1 cellular context compared by ENCODE assay signal in genomic region chr17:75975757-75976174, GRCh38.
A peak's percentile ranks its signal among the peaks of the same experiment; 100 is the strongest.
TF ChIP-seq lines count a peak whose summit lies in the region.

No MANE protein-coding gene starts in this region.

TF ChIP-seq in HepG2, 621 proteins besides CTCF, POLR2A, EP300 and RAD21 (continues in another document):
- TF ChIP-seq DNMT3B (CRISPR knock-in tag; conservative IDR thresholded peaks at IDR 0.05) (peak; percentile 84; the same call in 1 of the 2 replicates), KAT7 (CRISPR knock-in tag; IDR thresholded peaks at IDR 0.05; ENCODE audit: borderline replicate concordance) (peak; percentile 81; the same call in 1 of the 2 replicates), SSRP1 (CRISPR knock-in tag; IDR thresholded peaks at IDR 0.05) (peak; percentile 91), KLF11 (CRISPR knock-in tag; IDR thresholded peaks at IDR 0.05) (0 out of 2 replicates have a peak, but pooled peaks have one; percentile 18), ZNF281 (CRISPR knock-in tag; IDR thresholded peaks at IDR 0.05; ENCODE audit: borderline replicate concordance) (0 out of 2 replicates have a peak, but pooled peaks have one; percentile 12), KLF16 (CRISPR knock-in tag; IDR thresholded peaks at IDR 0.05) (peak in 1 of 2 experiments; percentile 51; a peak in 1 of 4 replicates), ARID5B (CRISPR knock-in tag; IDR thresholded peaks at IDR 0.05) (peak; percentile 60; the same call in 1 of the 2 replicates), TFE3 (CRISPR knock-in tag; IDR thresholded peaks at IDR 0.05) (no peak), ZNF652 (CRISPR knock-in tag; IDR thresholded peaks at IDR 0.05; ENCODE audit: borderline replicate concordance, low read depth) (peak; percentile 22; the same call in 1 of the 2 replicates), SIN3A (IDR thresholded peaks at IDR 0.05; ENCODE audit: borderline replicate concordance, low read depth, low read length) (0 out of 2 replicates have a peak, but pooled peaks have one; percentile 3), TBL1XR1 (IDR thresholded peaks at IDR 0.05; ENCODE audit: borderline replicate concordance, low read length, partially characterized antibody) (peak; percentile 80), HDAC6 (IDR thresholded peaks at IDR 0.05; ENCODE audit: low read depth, low read length) (0 out of 2 replicates have a peak, but pooled peaks have one; percentile 57), E2F1 (CRISPR knock-in tag; IDR thresholded peaks at IDR 0.05) (no peak), BHLHE40 (IDR thresholded peaks at IDR 0.05; ENCODE audit: low read length) (no peak), SNAI1 (CRISPR knock-in tag; IDR thresholded peaks at IDR 0.05; ENCODE audit: borderline replicate concordance) (0 out of 2 replicates have a peak, but pooled peaks have one; percentile 13), KAT2B (IDR thresholded peaks at IDR 0.05; ENCODE audit: borderline replicate concordance, low read depth, low read length) (peak; percentile 82), MLLT10 (CRISPR knock-in tag; IDR thresholded peaks at IDR 0.05) (no peak), ZNF800 (CRISPR knock-in tag; IDR thresholded peaks at IDR 0.05) (no peak), ZBTB3 (CRISPR knock-in tag; IDR thresholded peaks at IDR 0.05; ENCODE audit: borderline replicate concordance, low read depth) (0 out of 2 replicates have a peak, but pooled peaks have one; percentile 23), ZBTB25 (CRISPR knock-in tag; IDR thresholded peaks at IDR 0.05) (no peak), ZNF772 (CRISPR knock-in tag; IDR thresholded peaks at IDR 0.05) (peak; percentile 40; the same call in 1 of the 2 replicates), FOXM1 (CRISPR knock-in tag; IDR thresholded peaks at IDR 0.05) (no peak), ESRRA (CRISPR knock-in tag; IDR thresholded peaks at IDR 0.05; ENCODE audit: low read depth) (0 out of 2 replicates have a peak, but pooled peaks have one; percentile 12), ZBTB33 (CRISPR knock-in tag; IDR thresholded peaks at IDR 0.05) (no peak), SRSF9 (IDR thresholded peaks at IDR 0.05; ENCODE audit: borderline replicate concordance, insufficient read depth, low read depth, low read length, poor library complexity, severe bottlenecking) (peak; percentile 63), THAP11 (CRISPR knock-in tag; IDR thresholded peaks at IDR 0.05) (no peak), ZNF337 (CRISPR knock-in tag; IDR thresholded peaks at IDR 0.05; ENCODE audit: borderline replicate concordance, low read depth) (no peak), ZNF512 (CRISPR knock-in tag; IDR thresholded peaks at IDR 0.05) (peak; percentile 95), KDM4B (CRISPR knock-in tag; IDR thresholded peaks at IDR 0.05) (no peak), TCF12 (IDR thresholded peaks at IDR 0.05) (no peak), TCF12 (CRISPR knock-in tag; IDR thresholded peaks at IDR 0.05) (no peak), PRDM4 (CRISPR knock-in tag; IDR thresholded peaks at IDR 0.05; ENCODE audit: borderline replicate concordance) (no peak), ONECUT2 (CRISPR knock-in tag; IDR thresholded peaks at IDR 0.05) (peak; percentile 86), MAZ (IDR thresholded peaks at IDR 0.05; ENCODE audit: borderline replicate concordance, low read depth, low read length) (no peak), MAZ (CRISPR knock-in tag; IDR thresholded peaks at IDR 0.05; ENCODE audit: low read depth) (0 out of 2 replicates have a peak, but pooled peaks have one; percentile 9)
